25 cellular contexts compared by ENCODE assay signal in the genomic region with DNA sequence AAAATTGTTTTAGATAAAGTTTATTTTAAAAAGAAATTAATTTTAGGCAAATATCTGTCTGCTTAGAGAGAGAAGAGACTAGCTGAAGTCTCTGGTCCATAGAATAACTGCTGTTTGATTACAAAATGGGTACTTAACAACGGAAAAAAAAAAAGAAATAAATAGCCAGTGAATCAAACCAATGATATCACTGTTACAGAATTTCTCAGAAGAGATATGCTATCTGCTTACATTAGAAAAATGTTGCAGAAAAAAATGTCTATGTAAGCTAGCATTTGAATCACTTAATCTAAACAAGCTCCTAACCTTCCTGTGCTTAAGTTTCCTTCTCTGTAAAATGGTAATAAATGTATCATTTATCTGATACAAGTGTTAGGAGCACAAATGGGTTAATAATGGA.
"Had no signal": no experiment of that assay in that cellular context is flagged by ENCODE, and none has a peak within 500 bp of the region (broad histone marks: within the 10 kb centered on the region; RNA-seq: fewer than 3 reads in every experiment).

No MANE protein-coding gene starts in this region.

- ATAC-seq: mucosa of descending colon; naive thymus-derived CD4-positive, alpha-beta T cell; natural killer cell treated with Interleukin-12 subunit alpha and Interleukin-12 subunit beta and Interleukin-15 and Interleukin-18, amount 100 ng/mL, for 72 hours; right lobe of liver; stimulated activated memory B cell treated with anti-CD40 and anti-IgM and Interleukin-4, amounts not matched to agents 10 μg/mL and 1 μg/mL and 100 μg/mL, for 72 hours; stimulated activated naive CD8-positive, alpha-beta T cell treated with anti-CD3 and anti-CD28 coated beads, Interleukin-15, amount 100 ng/mL, for 72 hours had no signal

- H3K4me3 ChIP-seq: left ventricle myocardium inferior, lung, mucosa of descending colon, neural progenitor cell, ovary, right atrium auricular region, right lobe of liver, smooth muscle cell, tibial nerve, uterus had no signal

- H3K9ac ChIP-seq: neural progenitor cell had no signal

- H3K27ac ChIP-seq: left ventricle myocardium inferior, neural progenitor cell, neutrophil, ovary, right atrium auricular region, right lobe of liver, tibial nerve, uterus had no signal

- H3K27me3 ChIP-seq: neural progenitor cell, neutrophil, right atrium auricular region, right lobe of liver, tibial nerve, uterus had no signal

- H3K4me2 ChIP-seq: neural progenitor cell, smooth muscle cell had no signal

- H3K36me3 ChIP-seq: left ventricle myocardium inferior, neural progenitor cell, neutrophil, ovary, right atrium auricular region, right lobe of liver, tibial nerve, uterus had no signal

- DNase-seq: hypothalamus; immature natural killer cell; islet precursor cell; left ventricle myocardium inferior; midbrain; mucosa of descending colon; naive thymus-derived CD4-positive, alpha-beta T cell; ovary; right lobe of liver; stimulated activated CD4-positive, alpha-beta T cell treated with anti-CD3 and anti-CD28 coated beads, Interleukin-1b, Interleukin-23, amount 100 ng/mL, for 48 hours; stimulated activated CD4-positive, alpha-beta T cell treated with anti-CD3 and anti-CD28 coated beads, Interleukin-2, amount 100 ng/mL, for 48 hours; stimulated activated CD4-positive, alpha-beta T cell treated with anti-CD3 and anti-CD28 coated beads, Interleukin-4, amount 100 ng/mL, for 4 hours; stimulated activated CD8-positive, alpha-beta memory T cell treated with anti-CD3 and anti-CD28 coated beads, Interleukin-4, amount 100 ng/mL, for 48 hours; stimulated activated naive CD4-positive, alpha-beta T cell treated with Interleukin-2 at 50 U/mL for 16 hours; stimulated activated naive CD8-positive, alpha-beta T cell treated with anti-CD3 and anti-CD28 coated beads, Interleukin-15, amount 100 ng/mL, for 72 hours; substantia nigra; uterus had no signal

- H2AFZ ChIP-seq: neural progenitor cell had no signal

- H3K9me3 ChIP-seq: left ventricle myocardium inferior, mucosa of descending colon, neutrophil, ovary, right atrium auricular region, right lobe of liver, tibial nerve, uterus had no signal

- H3K4me1 ChIP-seq: left ventricle myocardium inferior, neural progenitor cell, right atrium auricular region, right lobe of liver, tibial nerve, uterus had no signal
